ENCODE assay signal across 8 cellular contexts in genomic region chr12:106774808-106775524, GRCh38. TPM values are rescaled to one million over a fixed set of nuclear protein-coding genes. Genes with fewer than 3 reads are reported as not detected.
A peak's percentile ranks its signal among the peaks of the same experiment; 100 is the strongest.
DNase-seq lines count a peak whose midpoint lies in the region; ATAC-seq and TF ChIP-seq lines count a peak whose summit lies in the region.

No MANE protein-coding gene starts in this region.

- no peaks in the 10 kb centered on the region for H3K27me3 Mint-ChIP-seq in activated naive CD8-positive, alpha-beta T cell treated with anti-CD3 and anti-CD28 coated beads, Interleukin-2, amount 50 U/mL, for 24 hours

- H3K27ac Mint-ChIP-seq in activated naive CD8-positive, alpha-beta T cell treated with anti-CD3 and anti-CD28 coated beads, Interleukin-2, amount 50 U/mL, for 24 hours: peak overlapping the region; percentile 99

- TF ChIP-seq CTCF in kidney epithelial cell (IDR thresholded peaks at IDR 0.05; ENCODE audit: insufficient read depth, low read length, poor library complexity, severe bottlenecking): no peak

- H3K4me1 Mint-ChIP-seq in activated naive CD8-positive, alpha-beta T cell treated with anti-CD3 and anti-CD28 coated beads, Interleukin-2, amount 50 U/mL, for 24 hours: peaks cover 31% of the 10 kb centered on the region

- H3K36me3 ChIP-seq in HUES48 (ENCODE audit: control insufficient read depth, insufficient read depth, low read length) (0 out of 2 replicates have a peak, but pooled peaks cover 8% of the 10 kb centered on the region), kidney epithelial cell (ENCODE audit: control insufficient read depth, insufficient read depth, low read length) (no peaks in the 10 kb centered on the region)

- H3K9me3 ChIP-seq in HUES48 (ENCODE audit: control insufficient read depth, insufficient read depth, low read length): no peaks in the 10 kb centered on the region

- H3K27me3 ChIP-seq in HUES48 (ENCODE audit: control insufficient read depth, insufficient read depth, low read length) (no peaks in the 10 kb centered on the region), kidney epithelial cell (ENCODE audit: control insufficient read depth, insufficient read depth, low read length) (no peaks in the 10 kb centered on the region)

- H3K4me1 ChIP-seq in HUES48 (ENCODE audit: control insufficient read depth, insufficient read depth, low read length): peaks cover 40% of the 10 kb centered on the region

- peak; percentile 26 for DNase-seq in stimulated activated CD4-positive, alpha-beta T cell treated with anti-CD3 and anti-CD28 coated beads, Interleukin-4, amount 100 ng/mL, for 24 hours
- DNase-seq in stimulated activated CD4-positive, alpha-beta T cell treated with anti-CD3 and anti-CD28 coated beads, Interleukin-12 subunit alpha, Interleukin-12 subunit beta, amount 100 ng/mL, for 4 hours: no peak
- DNase-seq in activated naive CD8-positive, alpha-beta T cell treated with anti-CD3 and anti-CD28 coated beads, Interleukin-2, amount 50 U/mL, for 24 hours: peak; percentile 27
- DNase-seq in kidney epithelial cell (ENCODE audit: low read depth) (no peak), superior temporal gyrus (ENCODE audit: extremely low spot score) (peak; percentile 13), SK-N-DZ (ENCODE audit: low spot score) (no peak)

- peak overlapping the region; percentile 85 for H3K9ac ChIP-seq in HUES48 (ENCODE audit: low read depth, low read length)

- H3K9me3 Mint-ChIP-seq in activated naive CD8-positive, alpha-beta T cell treated with anti-CD3 and anti-CD28 coated beads, Interleukin-2, amount 50 U/mL, for 24 hours: no peaks in the 10 kb centered on the region

- ATAC-seq in activated naive CD8-positive, alpha-beta T cell treated with anti-CD3 and anti-CD28 coated beads, Interleukin-2, amount 50 U/mL, for 24 hours: peak; percentile 22
- no peak for ATAC-seq in HG02610 (IDR thresholded peaks at IDR 0.05; ENCODE audit: unreplicated experiment)

- H3K27ac ChIP-seq in HUES48 (ENCODE audit: low read depth, low read length): peak overlapping the region; percentile 97

- H3K36me3 Mint-ChIP-seq in activated naive CD8-positive, alpha-beta T cell treated with anti-CD3 and anti-CD28 coated beads, Interleukin-2, amount 50 U/mL, for 24 hours (ENCODE audit: low read depth): peaks cover 2% of the 10 kb centered on the region

- H3K4me3 ChIP-seq in HUES48 (ENCODE audit: low read depth, low read length) (peak overlapping the region; percentile 85), kidney epithelial cell (ENCODE audit: low read depth, low read length) (peak overlapping the region; percentile 83)

- peak overlapping the region; percentile 96 for H3K4me3 Mint-ChIP-seq in activated naive CD8-positive, alpha-beta T cell treated with anti-CD3 and anti-CD28 coated beads, Interleukin-2, amount 50 U/mL, for 24 hours

RNA-seq across cellular contexts. Expression of gene RIC8B, which starts 0.5 kb away (rescaled TPM):
- total RNA-seq in kidney epithelial cell: 8.4 and 11.3 TPM in 2 replicates
- 10.5 and 17.1 TPM in 2 replicates for polyA plus RNA-seq in SK-N-DZ (2014; cell fraction: cytosol; rRNA removed)
- 21.4 and 21.7 TPM in 2 replicates for polyA plus RNA-seq in SK-N-DZ (2014; cell fraction: nucleus; rRNA removed)

Comparison
In these comparisons a context has a peak if more than half of its experiments do, and no peak if none do; other contexts are left out.
1. DNase-seq: peak in stimulated activated CD4-positive, alpha-beta T cell treated with anti-CD3 and anti-CD28 coated beads, Interleukin-4, amount 100 ng/mL, for 24 hours (single experiment), activated naive CD8-positive, alpha-beta T cell treated with anti-CD3 and anti-CD28 coated beads, Interleukin-2, amount 50 U/mL, for 24 hours (single experiment) and superior temporal gyrus (single experiment); none in stimulated activated CD4-positive, alpha-beta T cell treated with anti-CD3 and anti-CD28 coated beads, Interleukin-12 subunit alpha, Interleukin-12 subunit beta, amount 100 ng/mL, for 4 hours (single experiment), kidney epithelial cell (single experiment) and SK-N-DZ (single experiment).